24 cellular contexts compared by ENCODE assay signal in genomic region chr13:111955412-111955769, GRCh38.
"Had no signal": no experiment of that assay in that cellular context is flagged by ENCODE, and none has a peak within 500 bp of the region (broad histone marks: within the 10 kb centered on the region; RNA-seq: fewer than 3 reads in every experiment).

No MANE protein-coding gene starts in this region.

- H3K9me3 ChIP-seq: gastrocnemius medialis, right lobe of liver, uterus had no signal

- H3K36me3 ChIP-seq: esophagus squamous epithelium, gastrocnemius medialis, left ventricle myocardium inferior, right lobe of liver, suprapubic skin, tibial nerve, uterus had no signal

- DNase-seq: activated B cell treated with CpG ODN at 0.5 μM for 24 hours; activated CD4-positive, alpha-beta memory T cell treated with anti-CD3 and anti-CD28 coated beads for 36 hours; activated CD4-positive, alpha-beta T cell treated with anti-CD3 and anti-CD28 coated beads for 48 hours; activated gamma-delta T cell treated with Interleukin-2 at 50 U/mL for 16 hours; activated T-cell treated with anti-CD3 and anti-CD28 coated beads for 4 hours; aorta; caudate nucleus; esophagus squamous epithelium; gastrocnemius medialis; hippocampal formation; kidney glomerular epithelial cell; left ventricle myocardium inferior; mammary epithelial cell; right lobe of liver; small intestine; stimulated activated CD4-positive, alpha-beta T cell treated with anti-CD3 and anti-CD28 coated beads, Interleukin-2, amount 100 ng/mL, for 24 hours; stimulated activated naive CD8-positive, alpha-beta T cell treated with anti-CD3 and anti-CD28 coated beads, Interleukin-15, amount 100 ng/mL, for 72 hours; T1000; uterus had no signal

- FAIRE-seq: small intestine had no signal

- H3K4me3 ChIP-seq: esophagus squamous epithelium, gastrocnemius medialis, left ventricle myocardium inferior, right lobe of liver, suprapubic skin, tibial nerve, uterus had no signal

- H3K9ac ChIP-seq: parathyroid adenoma had no signal

- H3K27ac ChIP-seq: esophagus squamous epithelium, gastrocnemius medialis, left ventricle myocardium inferior, parathyroid adenoma, right lobe of liver, suprapubic skin, tibial nerve, uterus had no signal

- ATAC-seq: activated naive CD4-positive, alpha-beta T cell treated with anti-CD3 and anti-CD28 coated beads, Interleukin-2, amount 50 U/mL, for 72 hours; gastrocnemius medialis; right lobe of liver; stimulated activated effector memory CD8-positive, alpha-beta T cell treated with anti-CD3 and anti-CD28 coated beads, Interleukin-12 subunit alpha, Interleukin-12 subunit beta, amount 100 ng/mL, for 72 hours; stimulated activated naive CD8-positive, alpha-beta T cell treated with anti-CD3 and anti-CD28 coated beads, Interleukin-15, amount 100 ng/mL, for 72 hours had no signal

- H3K4me1 ChIP-seq: esophagus squamous epithelium, gastrocnemius medialis, left ventricle myocardium inferior, parathyroid adenoma, right lobe of liver, suprapubic skin, tibial nerve, uterus had no signal

- H3K27me3 ChIP-seq: gastrocnemius medialis, right lobe of liver, tibial nerve, uterus had no signal
